In the genomic region with DNA sequence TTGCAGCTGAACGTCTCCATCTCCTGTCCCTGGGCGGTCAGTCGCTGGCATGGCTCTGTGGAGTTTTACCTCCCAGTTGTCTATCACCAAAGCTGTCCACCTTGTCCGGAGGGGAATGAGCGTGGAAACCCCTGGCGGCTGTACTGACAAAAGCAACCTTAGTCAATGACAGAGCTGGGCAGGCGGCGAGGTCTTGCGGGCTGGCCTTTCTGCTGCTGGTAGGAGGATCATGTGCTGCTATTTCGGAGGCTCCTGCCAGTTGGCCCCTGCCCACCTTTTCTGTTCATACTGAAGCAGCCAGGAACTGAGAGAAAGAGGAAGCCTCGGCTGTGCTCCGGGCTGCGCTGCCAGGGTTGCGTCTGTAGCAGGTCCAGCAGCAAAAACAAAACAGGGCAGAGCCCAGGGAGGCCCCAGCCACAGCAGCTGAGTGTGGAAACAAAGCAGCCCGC, we compare ENCODE assay signal across 8 cellular contexts. TPM values are rescaled to one million over a fixed set of nuclear protein-coding genes. Genes with fewer than 3 reads are reported as not detected.
DNase-seq lines count a peak whose midpoint lies in the region; ATAC-seq, FAIRE-seq and TF ChIP-seq lines count a peak whose summit lies in the region.

No MANE protein-coding gene starts in this region.

- no peak for ATAC-seq in RWPE2 (ENCODE audit: low read depth)
- no peak for ATAC-seq in HG03521 (IDR thresholded peaks at IDR 0.05; ENCODE audit: unreplicated experiment)
- no peak for ATAC-seq in HG03175 (IDR thresholded peaks at IDR 0.05; ENCODE audit: unreplicated experiment)
- no peak for ATAC-seq in HG02852 (IDR thresholded peaks at IDR 0.05; ENCODE audit: unreplicated experiment)
- no peak for ATAC-seq in GM21390 (IDR thresholded peaks at IDR 0.05; ENCODE audit: unreplicated experiment)

- no peaks in the 10 kb centered on the region for H3K27me3 ChIP-seq in RWPE2 (ENCODE audit: insufficient read depth, poor library complexity, severe bottlenecking)
- no peaks in the 10 kb centered on the region for H3K27me3 ChIP-seq in osteoblast (ENCODE audit: insufficient read depth, low read length)

- peak overlapping the region; percentile 90 for H3K4me2 ChIP-seq in osteoblast (ENCODE audit: insufficient read depth, low read length)

- H3K36me3 ChIP-seq in RWPE2 (ENCODE audit: low read depth) (peaks cover 99% of the 10 kb centered on the region), osteoblast (ENCODE audit: insufficient read depth, low read length) (peaks cover 31% of the 10 kb centered on the region)

- no peak for FAIRE-seq in frontal cortex (lab: Jason Lieb, UNC)

- H3K4me1 ChIP-seq in RWPE2 (ENCODE audit: insufficient read depth, poor library complexity, severe bottlenecking) (peaks cover 73% of the 10 kb centered on the region), osteoblast (ENCODE audit: insufficient read depth, low read length) (peaks cover 95% of the 10 kb centered on the region)

- H4K20me1 ChIP-seq in osteoblast (ENCODE audit: insufficient read depth, low read length): peaks cover under 1% of the 10 kb centered on the region

- in situ Hi-C loops in G401 (cut with HindIII; ENCODE audit: low sequenced_read_pairs): no loop called here

- H3K9me3 ChIP-seq in RWPE2 (ENCODE audit: severe bottlenecking) (no peaks in the 10 kb centered on the region), osteoblast (ENCODE audit: low read depth, low read length) (no peaks in the 10 kb centered on the region)

- no peak overlapping the region for H2AFZ ChIP-seq in osteoblast (ENCODE audit: low read length)

- H3K27ac ChIP-seq in RWPE2 (ENCODE audit: poor library complexity, severe bottlenecking) (peak overlapping the region; percentile 48), osteoblast (ENCODE audit: low read depth, low read length) (peak overlapping the region; percentile 94)

- no peak for TF ChIP-seq CTCF in RWPE2 (IDR thresholded peaks at IDR 0.05; ENCODE audit: poor library complexity, severe bottlenecking)
- TF ChIP-seq CTCF in osteoblast (IDR thresholded peaks at IDR 0.05; ENCODE audit: extremely low read depth, low read depth, low read length): peak; percentile 42

- H3K4me3 ChIP-seq in RWPE2 (ENCODE audit: severe bottlenecking) (no peak overlapping the region), osteoblast (ENCODE audit: insufficient read depth, low read length) (peak overlapping the region; percentile 70)

- DNase-seq in G401 (ENCODE audit: low spot score): peak; percentile 87
- DNase-seq in RWPE2 (ENCODE audit: low spot score): no peak
- DNase-seq in frontal cortex (ENCODE audit: low spot score in 2 of 2): peak; percentile 11 to 34
- DNase-seq in osteoblast (ENCODE audit: insufficient read length, low spot score, missing footprints): peak; percentile 91

- peaks cover 66% of the 10 kb centered on the region for H3K79me2 ChIP-seq in osteoblast (ENCODE audit: insufficient read depth, low read length)

RNA-seq across cellular contexts. Expression of gene HMGA2, which starts 57.7 kb away (rescaled TPM):
- 185 and 254 TPM in 2 replicates for total RNA-seq in G401 (2014; rRNA removed; shearing (Covaris generic))
- total RNA-seq in frontal cortex (0.41 TPM), osteoblast (15.9 and 19.7 TPM in 2 replicates)
